In genomic region chr13:75830842-75831241, GRCh38 we compare ENCODE assay signal across 22 cellular contexts.
DNase-seq lines count a peak whose midpoint lies in the region; ATAC-seq and TF ChIP-seq lines count a peak whose summit lies in the region.
"Had no signal": no experiment of that assay in that cellular context is flagged by ENCODE, and none has a peak within 500 bp of the region (broad histone marks: within the 10 kb centered on the region; RNA-seq: fewer than 3 reads in every experiment).

No MANE protein-coding gene starts in this region.

- H3K4me3 Mint-ChIP-seq in MCF 10A (ENCODE audit: unreplicated experiment) (no peak overlapping the region), WTC11 (no peak overlapping the region)
- H3K4me3 Mint-ChIP-seq in stimulated activated effector memory CD8-positive, alpha-beta T cell treated with anti-CD3 and anti-CD28 coated beads, Interleukin-12 subunit alpha, Interleukin-12 subunit beta, amount 100 ng/mL, for 72 hours, result no peak overlapping the region
- H3K4me3 Mint-ChIP-seq: activated CD4-positive, alpha-beta memory T cell treated with anti-CD3 and anti-CD28 coated beads, Interleukin-2, amount 10 ng/mL, durations not matched to agents 7 days and 5 days; activated naive CD4-positive, alpha-beta T cell treated with anti-CD3 and anti-CD28 coated beads, Interleukin-2, amount 50 U/mL, for 24 hours; activated T-cell treated with anti-CD3 and anti-CD28 coated beads, Interleukin-2, amount 50 U/mL, for 24 hours; CD4-positive, CD25-positive, alpha-beta regulatory T cell; nephron had no signal

- DNase-seq in mammary epithelial cell (peak; percentile 41), MCF 10A (ENCODE audit: unreplicated experiment) (no peak), amniotic epithelial cell (ENCODE audit: low read depth) (peak; percentile 47), foreskin fibroblast (peak; percentile 19 to 45), WTC11 (ENCODE audit: low spot score) (no peak), mucosa of descending colon (no peak)
- no peak for DNase-seq in stimulated activated effector memory CD8-positive, alpha-beta T cell treated with anti-CD3 and anti-CD28 coated beads, Interleukin-12 subunit alpha, Interleukin-12 subunit beta, amount 100 ng/mL, for 72 hours (ENCODE audit: low spot score in 2 of 2)
- DNase-seq: 8988T; activated CD4-positive, alpha-beta memory T cell treated with anti-CD3 and anti-CD28 coated beads, Interleukin-2, amount 10 ng/mL, durations not matched to agents 7 days and 5 days; activated T-cell treated with anti-CD3 and anti-CD28 coated beads, Interleukin-2, amount 50 U/mL, for 24 hours; CD4-positive, CD25-positive, alpha-beta regulatory T cell; erythroblast; heart left ventricle; mesendoderm; NCI-H187 treated with DMSO at 0.1 percent for 48 hours; NCI-H446; stimulated activated naive CD4-positive, alpha-beta T cell treated with Interleukin-2 at 50 U/mL for 16 hours; trophoblast cell had no signal

- no peaks in the 10 kb centered on the region for H3K79me2 ChIP-seq in mammary epithelial cell (ENCODE audit: insufficient read depth, low read length)

- TF ChIP-seq CTCF in mammary epithelial cell (conservative IDR thresholded peaks at IDR 0.05 in 1 of 2, IDR thresholded peaks at IDR 0.05 in 1 of 2; ENCODE audit: extremely low read depth in 1 of 2, insufficient read depth in 1 of 2, low read depth in 1 of 2, low read length in 2 of 2) (no peak), MCF 10A (IDR thresholded peaks at IDR 0.05; ENCODE audit: unreplicated experiment) (no peak), foreskin fibroblast (IDR thresholded peaks at IDR 0.05; ENCODE audit: low read depth, low read length) (no peak), WTC11 (IDR thresholded peaks at IDR 0.05) (no peak), mucosa of descending colon (IDR thresholded peaks at IDR 0.05) (no peak)

- CTCF ChIA-PET in mammary epithelial cell (lab: Charles Lee; ENCODE audit: low non-redundant PET) (no interaction called here), MCF 10A (lab: Yijun Ruan, JAX) (interaction anchor here (0.6 kb wide), 2 partner anchors 129 to 654 kb away, joined by 4 read pairs; no protein-coding TSS in a partner anchor), WTC11 (lab: Charles Lee) (no interaction called here)

- no peak overlapping the region for H3K4me2 ChIP-seq in mammary epithelial cell (ENCODE audit: insufficient read depth, low read depth, low read length)

- H3K36me3 ChIP-seq in mammary epithelial cell (ENCODE audit: insufficient read depth, low read length) (no peaks in the 10 kb centered on the region), mucosa of descending colon (ENCODE audit: low read depth) (no peaks in the 10 kb centered on the region)

- POLR2A ChIA-PET in MCF 10A (lab: Yijun Ruan, JAX), result no interaction called here
- POLR2A ChIA-PET in WTC11 (lab: Charles Lee), result no interaction called here

- BruUV-seq in mammary epithelial cell (replicated peaks; lab: Mats Ljungman, UMichigan) (no TSS peak), MCF 10A (replicated peaks; lab: Mats Ljungman, UMichigan) (no TSS peak)

- in situ Hi-C loops in mammary epithelial cell (cut with MboI; ENCODE audit: low sequenced_read_pairs in 2 of 2), result no loop called here

- ATAC-seq in stimulated activated effector memory CD8-positive, alpha-beta T cell treated with anti-CD3 and anti-CD28 coated beads, Interleukin-12 subunit alpha, Interleukin-12 subunit beta, amount 100 ng/mL, for 72 hours, result peak; percentile 46
- ATAC-seq in GM18909 (IDR thresholded peaks at IDR 0.05; ENCODE audit: poor library complexity, unreplicated experiment) (no peak), WTC11 (no peak), mucosa of descending colon (no peak)
- ATAC-seq: heart left ventricle had no signal

- H2AFZ ChIP-seq in mammary epithelial cell (ENCODE audit: low read depth, low read length), result no peak overlapping the region

- H3K27ac Mint-ChIP-seq in MCF 10A (ENCODE audit: low read depth, unreplicated experiment) (no peak overlapping the region), WTC11 (no peak overlapping the region)
- H3K27ac Mint-ChIP-seq in stimulated activated effector memory CD8-positive, alpha-beta T cell treated with anti-CD3 and anti-CD28 coated beads, Interleukin-12 subunit alpha, Interleukin-12 subunit beta, amount 100 ng/mL, for 72 hours, result no peak overlapping the region
- H3K27ac Mint-ChIP-seq: activated CD4-positive, alpha-beta memory T cell treated with anti-CD3 and anti-CD28 coated beads, Interleukin-2, amount 10 ng/mL, durations not matched to agents 7 days and 5 days; activated naive CD4-positive, alpha-beta T cell treated with anti-CD3 and anti-CD28 coated beads, Interleukin-2, amount 50 U/mL, for 24 hours; activated T-cell treated with anti-CD3 and anti-CD28 coated beads, Interleukin-2, amount 50 U/mL, for 24 hours; CD4-positive, CD25-positive, alpha-beta regulatory T cell; nephron had no signal

- H3K9ac ChIP-seq in mammary epithelial cell (ENCODE audit: insufficient read depth, low read length), result no peak overlapping the region

- intact Hi-C loops in mammary epithelial cell (cut with micrococcal nuclease) (no loop called here), MCF 10A (cut with micrococcal nuclease) (no loop called here), mucosa of descending colon (cut with DNase I, micrococcal nuclease) (no loop called here)

- H3K4me3 ChIP-seq in mammary epithelial cell (replicated peaks in 1 of 3; ENCODE audit: insufficient read depth in 1 of 3, low read depth in 2 of 3, low read length in 3 of 3) (no peak overlapping the region), foreskin fibroblast (ENCODE audit: low read depth in 1 of 2, low read length in 2 of 2) (no peak overlapping the region), mucosa of descending colon (no peak overlapping the region)
- H3K4me3 ChIP-seq: heart left ventricle had no signal

- H4K20me1 ChIP-seq in mammary epithelial cell (ENCODE audit: insufficient read depth, low read length), result no peaks in the 10 kb centered on the region

- H3K4me1 ChIP-seq in mammary epithelial cell (ENCODE audit: insufficient read depth, low read length) (no peaks in the 10 kb centered on the region), mucosa of descending colon (ENCODE audit: low read depth) (no peaks in the 10 kb centered on the region)

- no peak overlapping the region for H3K27ac ChIP-seq in mammary epithelial cell (ENCODE audit: insufficient read depth, low read depth, low read length)
- H3K27ac ChIP-seq: heart left ventricle, RWPE1 had no signal

- H3K27me3 Mint-ChIP-seq in MCF 10A (ENCODE audit: insufficient read depth, unreplicated experiment) (no peaks in the 10 kb centered on the region), WTC11 (ENCODE audit: low read depth) (no peaks in the 10 kb centered on the region)
- H3K27me3 Mint-ChIP-seq: activated CD4-positive, alpha-beta memory T cell treated with anti-CD3 and anti-CD28 coated beads, Interleukin-2, amount 10 ng/mL, durations not matched to agents 7 days and 5 days; activated naive CD4-positive, alpha-beta T cell treated with anti-CD3 and anti-CD28 coated beads, Interleukin-2, amount 50 U/mL, for 24 hours; activated T-cell treated with anti-CD3 and anti-CD28 coated beads, Interleukin-2, amount 50 U/mL, for 24 hours; CD4-positive, CD25-positive, alpha-beta regulatory T cell had no signal

- 94% methylated on average over 1 of the region's 1 CpG for WGBS in mammary epithelial cell (ENCODE audit: low coverage, missing lambda C conversion rate)

- no peaks in the 10 kb centered on the region for H3K4me1 Mint-ChIP-seq in MCF 10A (ENCODE audit: insufficient read depth, unreplicated experiment)
- H3K4me1 Mint-ChIP-seq in stimulated activated effector memory CD8-positive, alpha-beta T cell treated with anti-CD3 and anti-CD28 coated beads, Interleukin-12 subunit alpha, Interleukin-12 subunit beta, amount 100 ng/mL, for 72 hours, result no peaks in the 10 kb centered on the region
- H3K4me1 Mint-ChIP-seq in WTC11, result peaks cover 22% of the 10 kb centered on the region
- H3K4me1 Mint-ChIP-seq: activated CD4-positive, alpha-beta memory T cell treated with anti-CD3 and anti-CD28 coated beads, Interleukin-2, amount 10 ng/mL, durations not matched to agents 7 days and 5 days; activated naive CD4-positive, alpha-beta T cell treated with anti-CD3 and anti-CD28 coated beads, Interleukin-2, amount 50 U/mL, for 24 hours; CD4-positive, CD25-positive, alpha-beta regulatory T cell; nephron had no signal

- H3K9me3 ChIP-seq in mammary epithelial cell (replicated peaks; ENCODE audit: insufficient read depth, low read length) (no peaks in the 10 kb centered on the region), mucosa of descending colon (no peaks in the 10 kb centered on the region)

- H3K9me3 Mint-ChIP-seq in MCF 10A (ENCODE audit: unreplicated experiment) (no peaks in the 10 kb centered on the region), WTC11 (peaks cover 11% of the 10 kb centered on the region)
- H3K9me3 Mint-ChIP-seq in stimulated activated effector memory CD8-positive, alpha-beta T cell treated with anti-CD3 and anti-CD28 coated beads, Interleukin-12 subunit alpha, Interleukin-12 subunit beta, amount 100 ng/mL, for 72 hours, result no peaks in the 10 kb centered on the region
- H3K9me3 Mint-ChIP-seq: activated CD4-positive, alpha-beta memory T cell treated with anti-CD3 and anti-CD28 coated beads, Interleukin-2, amount 10 ng/mL, durations not matched to agents 7 days and 5 days; nephron had no signal

- H3K27me3 ChIP-seq in mammary epithelial cell (ENCODE audit: insufficient read depth, low read length), result no peaks in the 10 kb centered on the region
- H3K27me3 ChIP-seq: heart left ventricle had no signal

- H3K36me3 Mint-ChIP-seq in MCF 10A (ENCODE audit: insufficient read depth, unreplicated experiment), result peaks cover 9% of the 10 kb centered on the region
- H3K36me3 Mint-ChIP-seq in stimulated activated effector memory CD8-positive, alpha-beta T cell treated with anti-CD3 and anti-CD28 coated beads, Interleukin-12 subunit alpha, Interleukin-12 subunit beta, amount 100 ng/mL, for 72 hours, result no peaks in the 10 kb centered on the region
- peaks cover 13% of the 10 kb centered on the region for H3K36me3 Mint-ChIP-seq in WTC11

- dilution Hi-C loops in mammary epithelial cell (cut with HindIII; ENCODE audit: low sequenced_read_pairs), result no loop called here

TF ChIP-seq in WTC11, 78 proteins besides CTCF, POLR2A, EP300 and RAD21:
- TF ChIP-seq TEAD4 (CRISPR knock-in tag; IDR thresholded peaks at IDR 0.05) (no peak), NR2C2 (CRISPR knock-in tag; IDR thresholded peaks at IDR 0.05) (no peak), HMGA2 (CRISPR knock-in tag; IDR thresholded peaks at IDR 0.05) (no peak), TCF7 (CRISPR knock-in tag; IDR thresholded peaks at IDR 0.05; ENCODE audit: low read depth) (no peak), IRF1 (CRISPR knock-in tag; IDR thresholded peaks at IDR 0.05) (no peak)
TF ChIP-seq in WTC11: peak in this region for 0.

Comparison
In these comparisons a context has a peak if more than half of its experiments do, and no peak if none do; other contexts are left out.
1. DNase-seq: peak in mammary epithelial cell (single experiment), amniotic epithelial cell (single experiment) and foreskin fibroblast (2 of 2); none in MCF 10A (single experiment), stimulated activated effector memory CD8-positive, alpha-beta T cell treated with anti-CD3 and anti-CD28 coated beads, Interleukin-12 subunit alpha, Interleukin-12 subunit beta, amount 100 ng/mL, for 72 hours (0 of 2), WTC11 (single experiment) and mucosa of descending colon (0 of 3).